ENCODE assay signal across 9 cellular contexts in genomic region chr17:76528528-76529223, GRCh38. TPM values are rescaled to one million over a fixed set of nuclear protein-coding genes. Genes with fewer than 3 reads are reported as not detected.
DNase-seq lines count a peak whose midpoint lies in the region; ATAC-seq and TF ChIP-seq lines count a peak whose summit lies in the region.
"Had no signal": no experiment of that assay in that cellular context is flagged by ENCODE, and none has a peak within 500 bp of the region (broad histone marks: within the 10 kb centered on the region; RNA-seq: fewer than 3 reads in every experiment).

No MANE protein-coding gene starts in this region.

- no peak overlapping the region for H3K4me3 Mint-ChIP-seq in activated naive CD4-positive, alpha-beta T cell treated with anti-CD3 and anti-CD28 coated beads, Interleukin-2, amount 50 U/mL, for 24 hours
- H3K4me3 Mint-ChIP-seq in activated naive CD4-positive, alpha-beta T cell treated with anti-CD3 and anti-CD28 coated beads for 36 hours, result no peak overlapping the region
- H3K4me3 Mint-ChIP-seq in dendritic cell treated with granulocyte-macrophage colony-stimulating factor and Interleukin-4, amounts not matched to agents 40 ng/mL and 50 ng/mL, for 4 days, result no peak overlapping the region
- H3K4me3 Mint-ChIP-seq in GM23338, result no peak overlapping the region; the same call in 2 of the 3 replicates
- H3K4me3 Mint-ChIP-seq: nephron progenitor cell had no signal

- H3K36me3 Mint-ChIP-seq in activated naive CD4-positive, alpha-beta T cell treated with anti-CD3 and anti-CD28 coated beads, Interleukin-2, amount 50 U/mL, for 24 hours, result no peaks in the 10 kb centered on the region
- H3K36me3 Mint-ChIP-seq in activated naive CD4-positive, alpha-beta T cell treated with anti-CD3 and anti-CD28 coated beads for 36 hours (ENCODE audit: low read depth), result no peaks in the 10 kb centered on the region
- H3K36me3 Mint-ChIP-seq in dendritic cell treated with granulocyte-macrophage colony-stimulating factor and Interleukin-4, amounts not matched to agents 40 ng/mL and 50 ng/mL, for 4 days (ENCODE audit: low read depth), result no peaks in the 10 kb centered on the region
- no peaks in the 10 kb centered on the region for H3K36me3 Mint-ChIP-seq in GM23338 (ENCODE audit: low read depth)

- no peak overlapping the region for H2AFZ ChIP-seq in GM23338

- peak overlapping the region; percentile 23 for H3K27ac Mint-ChIP-seq in activated naive CD4-positive, alpha-beta T cell treated with anti-CD3 and anti-CD28 coated beads, Interleukin-2, amount 50 U/mL, for 24 hours
- no peak overlapping the region for H3K27ac Mint-ChIP-seq in activated naive CD4-positive, alpha-beta T cell treated with anti-CD3 and anti-CD28 coated beads for 36 hours
- peak overlapping the region; percentile 29 for H3K27ac Mint-ChIP-seq in dendritic cell treated with granulocyte-macrophage colony-stimulating factor and Interleukin-4, amounts not matched to agents 40 ng/mL and 50 ng/mL, for 4 days
- no peak overlapping the region for H3K27ac Mint-ChIP-seq in GM23338
- H3K27ac Mint-ChIP-seq: nephron progenitor cell had no signal

- CTCF ChIA-PET in activated naive CD4-positive, alpha-beta T cell treated with anti-CD3 and anti-CD28 coated beads for 36 hours (lab: Charles Lee), result interaction anchor here (0.6 to 2.0 kb wide), 8 partner anchors 12 to 120 kb away, joined by 3 to 9 read pairs (median 4); partner anchors contain the start of gene PRCD

- H3K9me3 Mint-ChIP-seq in activated naive CD4-positive, alpha-beta T cell treated with anti-CD3 and anti-CD28 coated beads, Interleukin-2, amount 50 U/mL, for 24 hours, result no peaks in the 10 kb centered on the region
- H3K9me3 Mint-ChIP-seq in activated naive CD4-positive, alpha-beta T cell treated with anti-CD3 and anti-CD28 coated beads for 36 hours, result no peaks in the 10 kb centered on the region
- no peaks in the 10 kb centered on the region for H3K9me3 Mint-ChIP-seq in dendritic cell treated with granulocyte-macrophage colony-stimulating factor and Interleukin-4, amounts not matched to agents 40 ng/mL and 50 ng/mL, for 4 days
- H3K9me3 Mint-ChIP-seq in GM23338, result no peaks in the 10 kb centered on the region
- H3K9me3 Mint-ChIP-seq: nephron progenitor cell had no signal

- H3K9me3 ChIP-seq in mucosa of rectum (ENCODE audit: control insufficient read depth in 2 of 2, low read length in 2 of 2) (no peaks in the 10 kb centered on the region), aorta (ENCODE audit: control insufficient read depth, low read length) (no peaks in the 10 kb centered on the region)

- H3K36me3 ChIP-seq in mucosa of rectum (ENCODE audit: control insufficient read depth in 2 of 2, insufficient read depth in 2 of 2, low read length in 2 of 2), result no peaks in the 10 kb centered on the region
- no peaks in the 10 kb centered on the region for H3K36me3 ChIP-seq in aorta (ENCODE audit: control insufficient read depth in 1 of 2, insufficient read depth in 2 of 2, low read length in 1 of 2)
- H3K36me3 ChIP-seq in GM23338 (ENCODE audit: insufficient read depth), result no peaks in the 10 kb centered on the region

- H3K4me3 ChIP-seq in mucosa of rectum (ENCODE audit: low read length in 2 of 2) (peak overlapping the region; percentile 4 to 37), aorta (ENCODE audit: low read length in 2 of 2) (no peak overlapping the region), GM23338 (no peak overlapping the region)

- 0 out of 2 replicates have a peak, but pooled peaks cover 5% of the 10 kb centered on the region for H3F3A ChIP-seq in GM23338 (replicated peaks; ENCODE audit: low read depth)

- 46 to 50% methylated on average over 30 to 31 of the region's 31 CpGs for WGBS in aorta, 2 donors

- peak overlapping the region; percentile 73 to 86 for H3K27ac ChIP-seq in mucosa of rectum (ENCODE audit: low read depth in 2 of 2, low read length in 2 of 2)
- H3K27ac ChIP-seq in aorta (ENCODE audit: low read depth in 1 of 2, low read length in 2 of 2), result peak overlapping the region in 1 of 2 donors; percentile 13
- no peak overlapping the region for H3K27ac ChIP-seq in GM23338 (ENCODE audit: low read depth)

- no peaks in the 10 kb centered on the region for H3K79me2 ChIP-seq in GM23338 (replicated peaks; ENCODE audit: insufficient read depth)

- H3K4me1 ChIP-seq in mucosa of rectum (ENCODE audit: control insufficient read depth in 2 of 2, insufficient read depth in 2 of 2, low read length in 2 of 2) (peaks cover 44 to 51% of the 10 kb centered on the region in 2 donors), aorta (ENCODE audit: control insufficient read depth in 1 of 2, insufficient read depth in 2 of 2, low read length in 2 of 2) (no peaks in the 10 kb centered on the region), GM23338 (ENCODE audit: insufficient read depth) (peaks cover 9% of the 10 kb centered on the region; the same call in 1 of the 2 replicates)

- no peaks in the 10 kb centered on the region for H3K9me2 ChIP-seq in GM23338 (ENCODE audit: insufficient read depth)

- no peak for DNase-seq in activated naive CD4-positive, alpha-beta T cell treated with anti-CD3 and anti-CD28 coated beads for 36 hours
- DNase-seq in aorta, result no peak
- DNase-seq in NCI-H2227 treated with DMSO at 0.1 percent for 48 hours (lab: John Stamatoyannopoulos, UW), result no peak
- DNase-seq in inferior parietal cortex (ENCODE audit: extremely low spot score), result no peak
- no peak for DNase-seq in GM23338 (ENCODE audit: low spot score)
- DNase-seq: nephron progenitor cell had no signal

- ATAC-seq in aorta (ENCODE audit: low FRiP score) (peak; percentile 37), GM23338 (no peak)

- peak overlapping the region; percentile 32 to 53 for H3K9ac ChIP-seq in mucosa of rectum (ENCODE audit: low read depth in 1 of 2, low read length in 2 of 2)

- peaks cover 28% of the 10 kb centered on the region for H3K4me1 Mint-ChIP-seq in activated naive CD4-positive, alpha-beta T cell treated with anti-CD3 and anti-CD28 coated beads, Interleukin-2, amount 50 U/mL, for 24 hours
- peaks cover 24% of the 10 kb centered on the region for H3K4me1 Mint-ChIP-seq in activated naive CD4-positive, alpha-beta T cell treated with anti-CD3 and anti-CD28 coated beads for 36 hours (ENCODE audit: low read depth)
- H3K4me1 Mint-ChIP-seq in dendritic cell treated with granulocyte-macrophage colony-stimulating factor and Interleukin-4, amounts not matched to agents 40 ng/mL and 50 ng/mL, for 4 days (ENCODE audit: low read depth), result peaks cover 19% of the 10 kb centered on the region
- peaks cover 29% of the 10 kb centered on the region for H3K4me1 Mint-ChIP-seq in GM23338

- intact Hi-C loops in activated naive CD4-positive, alpha-beta T cell treated with anti-CD3 and anti-CD28 coated beads for 36 hours (cut with micrococcal nuclease), result no loop called here
- intact Hi-C loops in dendritic cell treated with granulocyte-macrophage colony-stimulating factor and Interleukin-4, amounts not matched to agents 40 ng/mL and 50 ng/mL, for 4 days (cut with micrococcal nuclease), result loop anchor here (10.0 kb wide), 1 partner anchor 186 kb away; the partner anchor contains the start of gene MXRA7
- intact Hi-C loops in aorta (cut with DNase I), result loop anchor here (10.0 kb wide), 1 partner anchor 186 kb away; the partner anchor contains the start of gene MXRA7 (in 2 of the 2)

- H3K4me2 ChIP-seq in GM23338, result no peak overlapping the region

- no peaks in the 10 kb centered on the region for H4K20me1 ChIP-seq in GM23338 (replicated peaks; ENCODE audit: insufficient read depth)

- no peaks in the 10 kb centered on the region for H3K27me3 Mint-ChIP-seq in activated naive CD4-positive, alpha-beta T cell treated with anti-CD3 and anti-CD28 coated beads, Interleukin-2, amount 50 U/mL, for 24 hours
- H3K27me3 Mint-ChIP-seq in activated naive CD4-positive, alpha-beta T cell treated with anti-CD3 and anti-CD28 coated beads for 36 hours (ENCODE audit: low read depth), result no peaks in the 10 kb centered on the region
- H3K27me3 Mint-ChIP-seq in dendritic cell treated with granulocyte-macrophage colony-stimulating factor and Interleukin-4, amounts not matched to agents 40 ng/mL and 50 ng/mL, for 4 days, result peaks cover 54% of the 10 kb centered on the region
- H3K27me3 Mint-ChIP-seq in GM23338 (ENCODE audit: insufficient read depth, low read depth, poor library complexity), result peaks cover 15% of the 10 kb centered on the region

- TF ChIP-seq CTCF in GM23338 (conservative IDR thresholded peaks at IDR 0.05; ENCODE audit: low read depth in 2 of 2), result peak in 1 of 2 experiments; percentile 28; a peak in 2 of 4 replicates

- no peaks in the 10 kb centered on the region for H3K27me3 ChIP-seq in mucosa of rectum (ENCODE audit: control insufficient read depth in 2 of 2, insufficient read depth in 2 of 2, low read length in 2 of 2)
- no peaks in the 10 kb centered on the region for H3K27me3 ChIP-seq in aorta (ENCODE audit: control insufficient read depth in 1 of 2, insufficient read depth in 2 of 2, low read length in 1 of 2)
- H3K27me3 ChIP-seq in GM23338 (ENCODE audit: insufficient read depth), result peaks cover under 1% of the 10 kb centered on the region; the same call in 1 of the 2 replicates

RNA-seq across cellular contexts. Expression of gene CYGB, which starts 8.8 kb away (rescaled TPM):
- total RNA-seq in activated naive CD4-positive, alpha-beta T cell treated with anti-CD3 and anti-CD28 coated beads for 36 hours, result not detected
- total RNA-seq in aorta, result 10 to 100 TPM; 22.4 to 26.6 TPM
- polyA plus RNA-seq in aorta, result 1 to 10 TPM in 1 of 2 donors, under 1 TPM in 1; 0.95 to 2.1 TPM
- total RNA-seq in GM23338 (2014; rRNA removed; shearing (Covaris generic)), result 1.7 and 2.1 TPM in 2 replicates
- 0.85 and 1.2 TPM in 2 replicates for polyA plus RNA-seq in GM23338 (2016; fragmentation: Nextera tagmentation; extraction: Ambion mirVana)

RNA-seq across cellular contexts. Expression of gene PRCD, which starts 11.2 kb away (rescaled TPM):
- total RNA-seq in activated naive CD4-positive, alpha-beta T cell treated with anti-CD3 and anti-CD28 coated beads for 36 hours, result not detected
- total RNA-seq in aorta, result 1 to 10 TPM; 1.2 to 8.6 TPM
- polyA plus RNA-seq in aorta, result not detected
- total RNA-seq in GM23338 (2014; rRNA removed; shearing (Covaris generic)), result 0.38 and 0.50 TPM in 2 replicates
- polyA plus RNA-seq in GM23338 (2016; fragmentation: Nextera tagmentation; extraction: Ambion mirVana), result 1.6 and 2.5 TPM in 2 replicates

RNA-seq across cellular contexts. Expression of gene RHBDF2, which starts 27.5 kb away (rescaled TPM):
- total RNA-seq in activated naive CD4-positive, alpha-beta T cell treated with anti-CD3 and anti-CD28 coated beads for 36 hours, result 10 to 100 TPM; 13.3 to 13.4 TPM
- 10 to 100 TPM; 30.9 to 45.0 TPM for total RNA-seq in aorta
- polyA plus RNA-seq in aorta (10 to 100 TPM in 1 of 2 donors, 1 to 10 TPM in 1; 2.6 to 11.0 TPM), GM23338 (2016; fragmentation: Nextera tagmentation; extraction: Ambion mirVana) (9.4 and 10.5 TPM in 2 replicates)
- 19.5 and 29.5 TPM in 2 replicates for total RNA-seq in GM23338 (2014; rRNA removed; shearing (Covaris generic))

RNA-seq across cellular contexts. Expression of gene ST6GALNAC2, which starts 57.0 kb away (rescaled TPM):
- total RNA-seq in activated naive CD4-positive, alpha-beta T cell treated with anti-CD3 and anti-CD28 coated beads for 36 hours, result not detected
- total RNA-seq in aorta, result 1 to 10 TPM; 2.5 to 7.6 TPM
- 1 to 10 TPM in 1 of 2 donors, not detected in 1; 2.0 TPM for polyA plus RNA-seq in aorta
- total RNA-seq in GM23338 (2014; rRNA removed; shearing (Covaris generic)), result 0.31 TPM in 1 of 2 replicates, not detected in the other
- polyA plus RNA-seq in GM23338 (2016; fragmentation: Nextera tagmentation; extraction: Ambion mirVana), result not detected in 2 replicates

Comparison
In these comparisons a context has a peak if more than half of its experiments do, and no peak if none do; other contexts are left out.
1. H3K27ac Mint-ChIP-seq: peak in activated naive CD4-positive, alpha-beta T cell treated with anti-CD3 and anti-CD28 coated beads, Interleukin-2, amount 50 U/mL, for 24 hours (single experiment) and dendritic cell treated with granulocyte-macrophage colony-stimulating factor and Interleukin-4, amounts not matched to agents 40 ng/mL and 50 ng/mL, for 4 days (single experiment); none in activated naive CD4-positive, alpha-beta T cell treated with anti-CD3 and anti-CD28 coated beads for 36 hours (single experiment) and GM23338 (single experiment).
2. H3K4me3 ChIP-seq: peak in mucosa of rectum (2 of 2); none in aorta (0 of 2) and GM23338 (single experiment).